Comparison of ENCODE assay signal across 25 cellular contexts in the genomic region with DNA sequence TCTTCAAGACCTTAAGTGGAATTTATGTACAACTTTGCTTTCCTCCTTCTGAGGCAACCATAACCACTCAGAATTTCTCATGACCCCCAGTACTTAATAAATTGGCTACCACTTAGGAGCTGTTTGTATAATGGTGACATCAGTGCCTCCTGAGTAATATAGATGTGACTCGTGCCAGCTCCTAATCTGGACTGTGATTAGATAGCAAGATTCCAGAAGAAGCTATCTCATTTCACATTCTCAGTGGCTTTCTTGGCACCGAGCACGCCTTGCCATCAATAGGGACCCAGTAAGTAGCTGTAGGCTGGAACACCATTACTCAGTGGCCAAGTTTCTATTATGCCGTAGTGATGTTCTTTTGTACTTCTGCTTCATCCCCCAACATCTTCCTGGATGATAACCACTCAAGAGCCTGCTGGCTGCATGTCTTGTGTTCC.
A peak's percentile ranks its signal among the peaks of the same experiment; 100 is the strongest.
DNase-seq lines count a peak whose midpoint lies in the region; ATAC-seq, FAIRE-seq and TF ChIP-seq lines count a peak whose summit lies in the region.
"Had no signal": no experiment of that assay in that cellular context is flagged by ENCODE, and none has a peak within 500 bp of the region (broad histone marks: within the 10 kb centered on the region; RNA-seq: fewer than 3 reads in every experiment).

No MANE protein-coding gene starts in this region.

- H3K79me2 ChIP-seq in astrocyte (ENCODE audit: insufficient read depth, low read length) = no peaks in the 10 kb centered on the region

- H3K4me1 ChIP-seq in A549 (peaks cover 21% of the 10 kb centered on the region), HEK293 (ENCODE audit: control insufficient read depth, insufficient read depth, low read length) (peaks cover 6% of the 10 kb centered on the region), astrocyte (ENCODE audit: insufficient read depth, low read length) (peaks cover 13% of the 10 kb centered on the region), right cardiac atrium (ENCODE audit: control insufficient read depth, insufficient read depth, low read length) (no peaks in the 10 kb centered on the region)
- H3K4me1 ChIP-seq: body of pancreas, esophagus squamous epithelium, pancreas, SJSA1, testis had no signal

- FAIRE-seq in A549 (lab: Jason Lieb, UNC) (no peak), astrocyte (lab: Jason Lieb, UNC) (peak; percentile 62)
- FAIRE-seq: pancreas had no signal

- no peaks in the 10 kb centered on the region for H4K20me1 ChIP-seq in astrocyte (ENCODE audit: insufficient read depth, low read length)

- no peaks in the 10 kb centered on the region for H3K36me3 ChIP-seq in HEK293 (ENCODE audit: control insufficient read depth in 2 of 2, insufficient read depth in 1 of 2, low read length in 2 of 2)
- no peaks in the 10 kb centered on the region for H3K36me3 ChIP-seq in astrocyte (ENCODE audit: insufficient read depth, low read length)
- H3K36me3 ChIP-seq: esophagus squamous epithelium, pancreas, SJSA1 had no signal

- H3K4me2 ChIP-seq in A549 = 0 out of 3 replicates have a peak overlapping the region, but pooled peaks have one; percentile 17
- peak overlapping the region; percentile 12 for H3K4me2 ChIP-seq in astrocyte (ENCODE audit: low read length)
- H3K4me2 ChIP-seq: PC-9 had no signal

- intact Hi-C loops in right cardiac atrium (cut with DNase I) = no loop called here

- no peaks in the 10 kb centered on the region for H3K27me3 Mint-ChIP-seq in astrocyte (ENCODE audit: low read depth, unreplicated experiment)

- H3K4me1 Mint-ChIP-seq in astrocyte (ENCODE audit: low read depth, unreplicated experiment) = peaks cover 16% of the 10 kb centered on the region
- H3K4me1 Mint-ChIP-seq: activated naive CD8-positive, alpha-beta T cell treated with anti-CD3 and anti-CD28 coated beads for 36 hours; CD14-positive monocyte; nephron had no signal

- no peak for ATAC-seq in A549
- peak; percentile 34 to 62 for ATAC-seq in right cardiac atrium
- ATAC-seq: body of pancreas, sciatic nerve had no signal

- H3K36me3 Mint-ChIP-seq in astrocyte (ENCODE audit: low read depth, unreplicated experiment) = no peaks in the 10 kb centered on the region
- H3K36me3 Mint-ChIP-seq: activated naive CD8-positive, alpha-beta T cell treated with anti-CD3 and anti-CD28 coated beads for 36 hours; CD14-positive monocyte had no signal

- TF ChIP-seq RAD21 in A549 (conservative IDR thresholded peaks at IDR 0.05 in 1 of 2, IDR thresholded peaks at IDR 0.05 in 1 of 2) = no peak

- H3K4me3 Mint-ChIP-seq in astrocyte (ENCODE audit: unreplicated experiment) = no peak overlapping the region
- H3K4me3 Mint-ChIP-seq: activated naive CD8-positive, alpha-beta T cell treated with anti-CD3 and anti-CD28 coated beads for 36 hours; CD14-positive monocyte; nephron had no signal

- no peak for DNase-seq in A549 (ENCODE audit: low read depth in 1 of 2, low spot score in 1 of 2)
- peak; percentile 69 for DNase-seq in astrocyte (ENCODE audit: low read depth)
- DNase-seq in right cardiac atrium = peak in 2 of 3 donors; percentile 26 to 62
- DNase-seq in NCI-H1930 (lab: John Stamatoyannopoulos, UW) = no peak
- no peak for DNase-seq in SIG-M5 (lab: John Stamatoyannopoulos, UW)
- DNase-seq in LoVo (ENCODE audit: low spot score) = no peak
- no peak for DNase-seq in DMS 273 (lab: John Stamatoyannopoulos, UW; ENCODE audit: unreplicated experiment)
- DNase-seq: activated CD4-positive, alpha-beta T cell treated with anti-CD3 and anti-CD28 coated beads, Interleukin-2, amount 50 U/mL, for 1 hour; activated naive CD8-positive, alpha-beta T cell treated with anti-CD3 and anti-CD28 coated beads for 36 hours; body of pancreas; effector memory CD4-positive, alpha-beta T cell; esophagus squamous epithelium; GDM1; left cardiac atrium; MV-4-11; NCI-H187 treated with DMSO at 0.1 percent for 48 hours; pancreas; T-helper 2 cell; testis had no signal

- H3K27ac ChIP-seq in A549 (no peak overlapping the region), HEK293 (ENCODE audit: extremely low read depth, low read depth, low read length) (no peak overlapping the region), astrocyte (ENCODE audit: low read depth, low read length) (peak overlapping the region; percentile 0), right cardiac atrium (ENCODE audit: low read length) (no peak overlapping the region)
- H3K27ac ChIP-seq: body of pancreas, esophagus squamous epithelium, pancreas, PC-9, SJSA1, testis had no signal

- H3K9me3 ChIP-seq in A549 (no peaks in the 10 kb centered on the region), HEK293 (ENCODE audit: control insufficient read depth, insufficient read depth, low read depth, low read length) (no peaks in the 10 kb centered on the region), astrocyte (ENCODE audit: insufficient read depth, low read depth, low read length) (no peaks in the 10 kb centered on the region), right cardiac atrium (ENCODE audit: control insufficient read depth, low read length) (no peaks in the 10 kb centered on the region)
- H3K9me3 ChIP-seq: body of pancreas, esophagus squamous epithelium, pancreas, SJSA1, testis had no signal

- WGBS in A549 (ENCODE audit: missing lambda C conversion rate) = 53% methylated on average over 4 of the region's 4 CpGs
- WGBS in right cardiac atrium = 43% methylated on average over 4 of the region's 4 CpGs

- TF ChIP-seq CTCF in A549 (IDR thresholded peaks at IDR 0.05) = no peak
- TF ChIP-seq CTCF in HEK293 (tag by site-specific recombination; IDR thresholded peaks at IDR 0.05) = no peak
- TF ChIP-seq CTCF in astrocyte (IDR thresholded peaks at IDR 0.05; ENCODE audit: insufficient read depth, low read depth, low read length) = no peak

- CTCF ChIA-PET in A549 (lab: Yijun Ruan, JAX) = interaction anchor here (1.0 to 2.2 kb wide), 3 partner anchors 10 to 20 kb away, joined by 3 to 6 read pairs (median 3); no protein-coding TSS in a partner anchor
- CTCF ChIA-PET in HEK293 (lab: Yijun Ruan, JAX) = no interaction called here

- TF ChIP-seq POLR2A in A549 (IDR thresholded peaks at IDR 0.05; ENCODE audit: low read length) = no peak

- POLR2A ChIA-PET in A549 (lab: Yijun Ruan, JAX) (interaction anchor here (0.6 kb wide), 1 partner anchor 172 kb away, joined by 3 read pairs; no protein-coding TSS in a partner anchor), HEK293 (lab: Yijun Ruan, JAX) (interaction anchor here (0.6 kb wide), 1 partner anchor 1919 kb away, joined by 5 read pairs; no protein-coding TSS in a partner anchor)

- H3K27ac Mint-ChIP-seq in astrocyte (ENCODE audit: unreplicated experiment) = no peak overlapping the region
- H3K27ac Mint-ChIP-seq: activated naive CD8-positive, alpha-beta T cell treated with anti-CD3 and anti-CD28 coated beads for 36 hours; CD14-positive monocyte; nephron had no signal

- no peak overlapping the region for H2AFZ ChIP-seq in astrocyte (ENCODE audit: low read depth, low read length)
- H2AFZ ChIP-seq: PC-9 had no signal

- no peaks in the 10 kb centered on the region for H3K27me3 ChIP-seq in astrocyte (ENCODE audit: insufficient read depth, low read length)
- H3K27me3 ChIP-seq in right cardiac atrium (ENCODE audit: control insufficient read depth, insufficient read depth) = no peaks in the 10 kb centered on the region
- H3K27me3 ChIP-seq: body of pancreas, esophagus squamous epithelium, pancreas, SJSA1, testis had no signal

- H3K9me3 Mint-ChIP-seq in astrocyte (ENCODE audit: unreplicated experiment) = no peaks in the 10 kb centered on the region
- H3K9me3 Mint-ChIP-seq: activated naive CD8-positive, alpha-beta T cell treated with anti-CD3 and anti-CD28 coated beads for 36 hours; nephron had no signal

- no peak overlapping the region for H3K9ac ChIP-seq in astrocyte (ENCODE audit: low read length)

- H3K4me3 ChIP-seq in A549 = no peak overlapping the region
- H3K4me3 ChIP-seq in HEK293 (ENCODE audit: low read depth, low read length) = no peak overlapping the region
- no peak overlapping the region for H3K4me3 ChIP-seq in astrocyte (ENCODE audit: insufficient read depth, low read depth, low read length)
- H3K4me3 ChIP-seq in right cardiac atrium (ENCODE audit: low read length) = no peak overlapping the region
- H3K4me3 ChIP-seq: body of pancreas, esophagus squamous epithelium, pancreas, PC-9, SJSA1, testis had no signal

- no peak for TF ChIP-seq EP300 in A549 (IDR thresholded peaks at IDR 0.05)

TF ChIP-seq in A549, 52 proteins besides CTCF, POLR2A, EP300 and RAD21 (continues in another document):
- no peak for TF ChIP-seq HOXB5 (CRISPR knock-in tag; IDR thresholded peaks at IDR 0.05)
- TF ChIP-seq ESRRA (IDR thresholded peaks at IDR 0.05; ENCODE audit: borderline replicate concordance, low read length) = no peak
- TF ChIP-seq, protein P1, sequence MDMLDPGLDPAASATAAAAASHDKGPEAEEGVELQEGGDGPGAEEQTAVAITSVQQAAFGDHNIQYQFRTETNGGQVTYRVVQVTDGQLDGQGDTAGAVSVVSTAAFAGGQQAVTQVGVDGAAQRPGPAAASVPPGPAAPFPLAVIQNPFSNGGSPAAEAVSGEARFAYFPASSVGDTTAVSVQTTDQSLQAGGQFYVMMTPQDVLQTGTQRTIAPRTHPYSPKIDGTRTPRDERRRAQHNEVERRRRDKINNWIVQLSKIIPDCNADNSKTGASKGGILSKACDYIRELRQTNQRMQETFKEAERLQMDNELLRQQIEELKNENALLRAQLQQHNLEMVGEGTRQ (IDR thresholded peaks at IDR 0.05) = no peak
- TF ChIP-seq CEBPB (IDR thresholded peaks at IDR 0.05) = no peak
- no peak for TF ChIP-seq NR3C1 (IDR thresholded peaks at IDR 0.05)
- TF ChIP-seq RFX5 (IDR thresholded peaks at IDR 0.05) = no peak
- no peak for TF ChIP-seq CBX8 (IDR thresholded peaks at IDR 0.05)
- no peak for TF ChIP-seq HOXB13 (CRISPR knock-in tag; IDR thresholded peaks at IDR 0.05; ENCODE audit: low read depth)
- TF ChIP-seq KDM5A (IDR thresholded peaks at IDR 0.05) = no peak

TF ChIP-seq in HEK293, 187 proteins besides CTCF, POLR2A, EP300 and RAD21 (continues in another document):
- TF ChIP-seq ZNF791 (tag by site-specific recombination; IDR thresholded peaks at IDR 0.05) = no peak
- peak; percentile 96 for TF ChIP-seq OSR2 (tag by site-specific recombination; IDR thresholded peaks at IDR 0.05)
- TF ChIP-seq PRDM1 (tag by site-specific recombination; IDR thresholded peaks at IDR 0.05) = 0 out of 2 replicates have a peak, but pooled peaks have one; percentile 5
- no peak for TF ChIP-seq HOXA7 (CRISPR knock-in tag; IDR thresholded peaks at IDR 0.05; ENCODE audit: borderline replicate concordance)
- TF ChIP-seq TCF7L2 (IDR thresholded peaks at IDR 0.05; ENCODE audit: borderline replicate concordance, low read depth, low read length) = no peak
- no peak for TF ChIP-seq ZNF23 (tag by site-specific recombination; IDR thresholded peaks at IDR 0.05; ENCODE audit: borderline replicate concordance)
- peak; percentile 52 for TF ChIP-seq KLF10 (tag by site-specific recombination; IDR thresholded peaks at IDR 0.05)
- peak; percentile 62; the same call in 1 of the 2 replicates for TF ChIP-seq ZNF324 (tag by site-specific recombination; IDR thresholded peaks at IDR 0.05)
- TF ChIP-seq ZNF624 (tag by site-specific recombination; IDR thresholded peaks at IDR 0.05) = no peak

Comparison
In these comparisons a context has a peak if more than half of its experiments do, and no peak if none do; other contexts are left out.
1. ATAC-seq: peak in right cardiac atrium (2 of 2); none in A549 (0 of 2).
2. DNase-seq: peak in astrocyte (single experiment) and right cardiac atrium (2 of 3); none in A549 (0 of 2), NCI-H1930 (0 of 2), SIG-M5 (single experiment), LoVo (single experiment) and DMS 273 (single experiment).